Comparison of ENCODE assay signal across 8 cellular contexts in the genomic region with DNA sequence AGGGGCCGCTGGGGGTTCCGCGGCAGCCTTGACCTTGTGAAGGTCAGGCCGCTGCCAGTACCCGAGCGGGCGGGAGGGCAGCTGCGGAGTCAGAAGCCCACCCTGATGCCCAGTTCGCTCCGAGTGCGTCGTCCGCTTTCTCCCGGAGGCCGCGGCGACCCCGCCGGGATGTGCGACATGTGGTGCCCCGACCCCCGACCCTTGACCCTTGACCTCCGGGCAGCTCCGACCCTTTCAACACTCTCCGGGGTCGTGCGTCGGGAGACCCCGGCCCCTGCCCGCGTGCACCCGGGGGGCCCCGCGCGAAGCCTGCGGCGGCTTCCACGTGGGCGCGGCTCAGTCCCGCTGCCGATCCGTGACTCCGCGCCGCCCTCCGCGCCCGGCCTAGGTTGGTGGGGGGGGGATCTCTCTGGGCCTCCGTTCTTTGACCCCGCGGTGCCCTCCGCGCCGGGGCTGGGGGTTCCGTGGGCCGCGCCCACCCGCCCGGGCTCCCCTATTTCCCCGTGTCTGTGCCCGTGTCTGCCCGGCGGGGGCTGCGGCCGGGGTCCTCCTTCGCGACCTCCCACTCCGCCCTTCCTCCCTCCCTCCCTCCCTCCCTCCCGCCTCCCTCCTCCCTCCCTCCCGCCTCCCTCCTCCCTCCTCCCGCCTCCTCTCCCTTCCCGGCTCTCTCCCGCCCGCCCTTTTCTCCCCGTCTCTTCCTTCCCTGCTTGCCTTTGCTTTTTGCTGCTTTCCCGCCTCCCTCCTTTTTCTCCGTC.
DNase-seq lines count a peak whose midpoint lies in the region; ATAC-seq and TF ChIP-seq lines count a peak whose summit lies in the region.

No MANE protein-coding gene starts in this region.

- peak overlapping the region; percentile 99 for H3K27ac ChIP-seq in 22Rv1
- H3K27ac ChIP-seq in epithelial cell of prostate: peak overlapping the region; percentile 95
- peak overlapping the region; percentile 99 to 100 for H3K27ac ChIP-seq in mucosa of rectum (ENCODE audit: low read depth in 2 of 2, low read length in 2 of 2)
- peak overlapping the region; percentile 97 to 98 for H3K27ac ChIP-seq in tibial artery

- H3K27me3 ChIP-seq in mucosa of rectum (ENCODE audit: control insufficient read depth in 2 of 2, insufficient read depth in 2 of 2, low read length in 2 of 2): no peaks in the 10 kb centered on the region
- no peaks in the 10 kb centered on the region for H3K27me3 ChIP-seq in tibial artery

- intact Hi-C loops in tibial artery (cut with DNase I; ENCODE audit: low total_unique reads): loop anchor here (2.0 to 10.0 kb wide), 3 partner anchors 60 to 1078 kb away; partner anchors contain the start of genes AKAP17A, ASMTL and GTPBP6

- DNase-seq in SW480 (ENCODE audit: low spot score) (peak; percentile 53), epithelial cell of prostate (ENCODE audit: low read depth, low spot score) (no peak), tibial artery (peak; percentile 73 to 87), DMS53 (lab: John Stamatoyannopoulos, UW) (no peak)

- peak overlapping the region; percentile 76 to 83 for H3K4me3 ChIP-seq in mucosa of rectum (ENCODE audit: low read length in 2 of 2)
- peak overlapping the region; percentile 89 to 92 for H3K4me3 ChIP-seq in tibial artery

- ATAC-seq in GM18870 (IDR thresholded peaks at IDR 0.05; ENCODE audit: unreplicated experiment): peak; percentile 20
- ATAC-seq in HG03095 (IDR thresholded peaks at IDR 0.05; ENCODE audit: unreplicated experiment): peak; percentile 20

- H3K9ac ChIP-seq in mucosa of rectum (ENCODE audit: low read depth in 1 of 2, low read length in 2 of 2): peak overlapping the region; percentile 81 to 93

- H3K36me3 ChIP-seq in mucosa of rectum (ENCODE audit: control insufficient read depth in 2 of 2, insufficient read depth in 2 of 2, low read length in 2 of 2): peaks cover 27 to 33% of the 10 kb centered on the region in 2 donors
- H3K36me3 ChIP-seq in tibial artery: peaks cover 28 to 46% (median 33%) of the 10 kb centered on the region in 3 donors

- TF ChIP-seq CTCF in 22Rv1 (IDR thresholded peaks at IDR 0.05) (no peak), tibial artery (IDR thresholded peaks at IDR 0.05) (no peak)

- H3K9me3 ChIP-seq in mucosa of rectum (ENCODE audit: control insufficient read depth in 2 of 2, low read length in 2 of 2) (no peaks in the 10 kb centered on the region), tibial artery (no peaks in the 10 kb centered on the region)

- H3K4me1 ChIP-seq in mucosa of rectum (ENCODE audit: control insufficient read depth in 2 of 2, insufficient read depth in 2 of 2, low read length in 2 of 2): peaks cover 12 to 17% of the 10 kb centered on the region in 2 donors
- peaks cover 0 to 54% (median 43%) of the 10 kb centered on the region in 4 donors for H3K4me1 ChIP-seq in tibial artery

Comparison
In these comparisons a context has a peak if more than half of its experiments do, and no peak if none do; other contexts are left out.
1. DNase-seq: peak in SW480 (single experiment) and tibial artery (2 of 2); none in epithelial cell of prostate (single experiment) and DMS53 (single experiment).
2. Peak in every context shown above with its lines, with median percentiles within 50 percentile points of each other: H3K27ac ChIP-seq.